19 cellular contexts compared by ENCODE assay signal in genomic region chr16:57822018-57822553, GRCh38.
"Had no signal": no experiment of that assay in that cellular context is flagged by ENCODE, and none has a peak within 500 bp of the region (broad histone marks: within the 10 kb centered on the region; RNA-seq: fewer than 3 reads in every experiment).

No MANE protein-coding gene starts in this region.

- H3K4me3 ChIP-seq: dorsolateral prefrontal cortex, esophagus muscularis mucosa, gastrocnemius medialis, heart right ventricle, left ventricle myocardium inferior, lower lobe of right lung, neural progenitor cell, ovary, tibial artery had no signal

- H2AFZ ChIP-seq: neural progenitor cell had no signal

- H3K4me1 Mint-ChIP-seq: memory B cell had no signal

- H3K9me3 Mint-ChIP-seq: immature natural killer cell; memory B cell; natural killer cell treated with Interleukin-12 subunit alpha and Interleukin-12 subunit beta and Interleukin-15 and Interleukin-18, amount 100 ng/mL, for 72 hours; neural progenitor cell had no signal

- H3K27me3 ChIP-seq: dorsolateral prefrontal cortex, esophagus muscularis mucosa, gastrocnemius medialis, heart right ventricle, neural progenitor cell, ovary, tibial artery had no signal

- H3K9ac ChIP-seq: neural progenitor cell had no signal

- H3K9me3 ChIP-seq: esophagus muscularis mucosa, gastrocnemius medialis, heart right ventricle, left ventricle myocardium inferior, lower lobe of right lung, ovary, tibial artery had no signal

- H3K27ac Mint-ChIP-seq: memory B cell; natural killer cell treated with Interleukin-12 subunit alpha and Interleukin-12 subunit beta and Interleukin-15 and Interleukin-18, amount 100 ng/mL, for 72 hours; neural progenitor cell had no signal

- H3K36me3 ChIP-seq: esophagus muscularis mucosa, gastrocnemius medialis, heart right ventricle, left ventricle myocardium inferior, lower lobe of right lung, neural progenitor cell, ovary, tibial artery had no signal

- H3K4me3 Mint-ChIP-seq: immature natural killer cell; memory B cell; natural killer cell treated with Interleukin-12 subunit alpha and Interleukin-12 subunit beta and Interleukin-15 and Interleukin-18, amount 100 ng/mL, for 72 hours; neural progenitor cell had no signal

- DNase-seq: cortex of kidney; dorsolateral prefrontal cortex; effector memory CD4-positive, alpha-beta T cell; gastrocnemius medialis; heart right ventricle; immature natural killer cell; left ventricle myocardium inferior; lower lobe of right lung; midbrain; nucleus accumbens; ovary; right cardiac atrium; stimulated activated CD4-positive, alpha-beta T cell treated with anti-CD3 and anti-CD28 coated beads, Interleukin-2, amount 100 ng/mL, for 48 hours; stimulated activated naive CD4-positive, alpha-beta T cell treated with Interleukin-2 at 50 U/mL for 16 hours; tibial artery had no signal

- ATAC-seq: gastrocnemius medialis; heart right ventricle; lower lobe of right lung; natural killer cell treated with Interleukin-12 subunit alpha and Interleukin-12 subunit beta and Interleukin-15 and Interleukin-18, amount 100 ng/mL, for 72 hours; right cardiac atrium had no signal

- H3K4me1 ChIP-seq: neural progenitor cell had no signal

- H3K36me3 Mint-ChIP-seq: immature natural killer cell; memory B cell; natural killer cell treated with Interleukin-12 subunit alpha and Interleukin-12 subunit beta and Interleukin-15 and Interleukin-18, amount 100 ng/mL, for 72 hours; neural progenitor cell had no signal

- H3K27ac ChIP-seq: dorsolateral prefrontal cortex, esophagus muscularis mucosa, gastrocnemius medialis, heart right ventricle, left ventricle myocardium inferior, lower lobe of right lung, neural progenitor cell, ovary, tibial artery had no signal

- H3K4me2 ChIP-seq: neural progenitor cell had no signal
